ENCODE assay signal across 9 cellular contexts in genomic region chr13:41193469-41193868, GRCh38. TPM values are rescaled to one million over a fixed set of nuclear protein-coding genes. Genes with fewer than 3 reads are reported as not detected.
A peak's percentile ranks its signal among the peaks of the same experiment; 100 is the strongest.
DNase-seq lines count a peak whose midpoint lies in the region; ATAC-seq, FAIRE-seq and TF ChIP-seq lines count a peak whose summit lies in the region.
"Had no signal": no experiment of that assay in that cellular context is flagged by ENCODE, and none has a peak within 500 bp of the region (broad histone marks: within the 10 kb centered on the region; RNA-seq: fewer than 3 reads in every experiment).

No MANE protein-coding gene starts in this region.

- peaks cover 37% of the 10 kb centered on the region for H3K36me3 Mint-ChIP-seq in activated naive CD4-positive, alpha-beta T cell treated with anti-CD3 and anti-CD28 coated beads, Interleukin-2, amount 10 ng/mL, durations not matched to agents 7 days and 5 days
- H3K36me3 Mint-ChIP-seq in astrocyte (ENCODE audit: low read depth, unreplicated experiment) = peaks cover 11% of the 10 kb centered on the region
- peaks cover 14% of the 10 kb centered on the region for H3K36me3 Mint-ChIP-seq in memory B cell

- H3K9me3 ChIP-seq in astrocyte (ENCODE audit: insufficient read depth, low read depth, low read length) (no peaks in the 10 kb centered on the region), tibial artery (no peaks in the 10 kb centered on the region)

- peak overlapping the region; percentile 97 for H2AFZ ChIP-seq in astrocyte (ENCODE audit: low read depth, low read length)

- H3K4me3 Mint-ChIP-seq in activated naive CD4-positive, alpha-beta T cell treated with anti-CD3 and anti-CD28 coated beads, Interleukin-2, amount 10 ng/mL, durations not matched to agents 7 days and 5 days = peak overlapping the region; percentile 91
- peak overlapping the region; percentile 91 for H3K4me3 Mint-ChIP-seq in astrocyte (ENCODE audit: unreplicated experiment)
- peak overlapping the region; percentile 93 for H3K4me3 Mint-ChIP-seq in memory B cell

- H3K9me3 Mint-ChIP-seq in activated naive CD4-positive, alpha-beta T cell treated with anti-CD3 and anti-CD28 coated beads, Interleukin-2, amount 10 ng/mL, durations not matched to agents 7 days and 5 days = peaks cover 9% of the 10 kb centered on the region
- H3K9me3 Mint-ChIP-seq in astrocyte (ENCODE audit: unreplicated experiment) (peaks cover 7% of the 10 kb centered on the region), memory B cell (no peaks in the 10 kb centered on the region)

- H3K4me1 ChIP-seq in astrocyte (ENCODE audit: insufficient read depth, low read length) (peaks cover 6% of the 10 kb centered on the region), tibial artery (peaks cover 0 to 23% (median 15%) of the 10 kb centered on the region in 4 donors)

- no peak overlapping the region for H3K27ac ChIP-seq in astrocyte (ENCODE audit: low read depth, low read length)
- H3K27ac ChIP-seq in tibial artery = peak overlapping the region in 1 of 2 donors; percentile 82

- peak overlapping the region; percentile 88 for H3K4me2 ChIP-seq in astrocyte (ENCODE audit: low read length)

- DNase-seq in activated naive CD4-positive, alpha-beta T cell treated with anti-CD3 and anti-CD28 coated beads, Interleukin-2, amount 10 ng/mL, durations not matched to agents 7 days and 5 days = no peak
- no peak for DNase-seq in activated naive CD4-positive, alpha-beta T cell treated with Interleukin-2 at 50 U/mL for 16 hours
- DNase-seq in astrocyte (ENCODE audit: low read depth) = no peak
- no peak for DNase-seq in memory B cell (ENCODE audit: low spot score in 2 of 2)
- DNase-seq in tibial artery = no peak
- DNase-seq in NCI-H446 treated with DMSO at 0.1 percent for 48 hours (lab: John Stamatoyannopoulos, UW) = no peak
- DNase-seq in GM19238 (ENCODE audit: insufficient read length, low spot score) = no peak
- no peak for DNase-seq in midbrain (lab: John Stamatoyannopoulos, UW)
- DNase-seq: COR-L47 had no signal

- H3K36me3 ChIP-seq in astrocyte (ENCODE audit: insufficient read depth, low read length) = no peaks in the 10 kb centered on the region
- no peaks in the 10 kb centered on the region for H3K36me3 ChIP-seq in tibial artery

- CTCF ChIA-PET in activated naive CD4-positive, alpha-beta T cell treated with anti-CD3 and anti-CD28 coated beads, Interleukin-2, amount 10 ng/mL, durations not matched to agents 7 days and 5 days (lab: Charles Lee) = no interaction called here

- intact Hi-C loops in tibial artery (cut with DNase I; ENCODE audit: low total_unique reads) = no loop called here

- peaks cover 5% of the 10 kb centered on the region for H3K79me2 ChIP-seq in astrocyte (ENCODE audit: insufficient read depth, low read length)

- no peak overlapping the region for H3K4me3 ChIP-seq in astrocyte (ENCODE audit: insufficient read depth, low read depth, low read length)
- H3K4me3 ChIP-seq in tibial artery = peak overlapping the region; percentile 78 to 90

- H4K20me1 ChIP-seq in astrocyte (ENCODE audit: insufficient read depth, low read length) = no peaks in the 10 kb centered on the region

- FAIRE-seq in astrocyte (lab: Jason Lieb, UNC) = no peak

- H3K27me3 ChIP-seq in astrocyte (ENCODE audit: insufficient read depth, low read length) (no peaks in the 10 kb centered on the region), tibial artery (no peaks in the 10 kb centered on the region)

- H3K4me1 Mint-ChIP-seq in activated naive CD4-positive, alpha-beta T cell treated with anti-CD3 and anti-CD28 coated beads, Interleukin-2, amount 10 ng/mL, durations not matched to agents 7 days and 5 days = peaks cover 36% of the 10 kb centered on the region
- H3K4me1 Mint-ChIP-seq in astrocyte (ENCODE audit: low read depth, unreplicated experiment) = peaks cover 2% of the 10 kb centered on the region
- peaks cover 21% of the 10 kb centered on the region for H3K4me1 Mint-ChIP-seq in memory B cell

- ATAC-seq in memory B cell (ENCODE audit: low read depth) = no peak

- H3K27ac Mint-ChIP-seq in activated naive CD4-positive, alpha-beta T cell treated with anti-CD3 and anti-CD28 coated beads, Interleukin-2, amount 10 ng/mL, durations not matched to agents 7 days and 5 days = peak overlapping the region; percentile 64
- H3K27ac Mint-ChIP-seq in astrocyte (ENCODE audit: unreplicated experiment) (peak overlapping the region; percentile 87), memory B cell (no peak overlapping the region)

- H3K9ac ChIP-seq in astrocyte (ENCODE audit: low read length) = no peak overlapping the region

- no peaks in the 10 kb centered on the region for H3K27me3 Mint-ChIP-seq in activated naive CD4-positive, alpha-beta T cell treated with anti-CD3 and anti-CD28 coated beads, Interleukin-2, amount 10 ng/mL, durations not matched to agents 7 days and 5 days
- H3K27me3 Mint-ChIP-seq in astrocyte (ENCODE audit: low read depth, unreplicated experiment) (no peaks in the 10 kb centered on the region), memory B cell (no peaks in the 10 kb centered on the region)

- no peak for TF ChIP-seq CTCF in astrocyte (IDR thresholded peaks at IDR 0.05; ENCODE audit: insufficient read depth, low read depth, low read length)
- TF ChIP-seq CTCF in tibial artery (IDR thresholded peaks at IDR 0.05) = no peak

RNA-seq across cellular contexts. Expression of gene KBTBD7, which starts 0.9 kb away (rescaled TPM):
- 3.4 and 3.8 TPM in 2 replicates for total RNA-seq in astrocyte
